ENCODE assay signal across 13 cellular contexts in the genomic region with DNA sequence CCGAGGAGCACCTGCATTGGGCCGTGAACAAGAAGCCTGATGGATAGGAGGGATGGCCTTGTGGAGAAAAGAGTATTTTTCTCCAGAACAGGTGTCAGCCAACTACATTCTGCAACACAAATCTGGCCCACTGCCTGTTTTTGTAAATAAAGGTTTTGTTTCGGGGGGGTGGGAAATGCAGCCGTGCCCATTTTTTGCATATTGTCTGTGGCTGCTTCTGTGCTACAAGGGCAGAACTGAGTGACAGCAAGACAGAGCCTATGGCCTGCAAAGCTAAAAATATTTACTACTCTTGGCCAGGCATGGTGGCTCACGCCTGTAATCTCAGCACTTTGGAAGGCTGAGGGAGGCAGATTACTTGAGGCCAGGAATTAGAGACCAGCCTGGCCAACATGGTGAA.
DNase-seq lines count a peak whose midpoint lies in the region; ATAC-seq, FAIRE-seq and TF ChIP-seq lines count a peak whose summit lies in the region.
"Had no signal": no experiment of that assay in that cellular context is flagged by ENCODE, and none has a peak within 500 bp of the region (broad histone marks: within the 10 kb centered on the region; RNA-seq: fewer than 3 reads in every experiment).

No MANE protein-coding gene starts in this region.

- DNase-seq in GM12878 (ENCODE audit: low read depth, low spot score): peak; percentile 27
- no peak for DNase-seq in NCI-H748 treated with DMSO at 0.1 percent for 48 hours (lab: John Stamatoyannopoulos, UW)
- no peak for DNase-seq in stimulated activated CD4-positive, alpha-beta T cell treated with anti-CD3 and anti-CD28 coated beads, Interleukin-4, amount 100 ng/mL, for 24 hours
- DNase-seq in psoas muscle: no peak
- DNase-seq in stimulated activated CD4-positive, alpha-beta T cell treated with anti-CD3 and anti-CD28 coated beads, Interleukin-2, amount 100 ng/mL, for 48 hours: no peak
- DNase-seq: CD4-positive, CD25-positive, alpha-beta regulatory T cell; NCI-H2227 treated with DMSO at 0.1 percent for 48 hours; trophoblast cell; WERI-Rb-1 had no signal

- H3K9ac ChIP-seq in GM12878 (ENCODE audit: control insufficient read depth, insufficient read depth, low read length): no peak overlapping the region

- peak; percentile 81 for FAIRE-seq in GM12878 (lab: Jason Lieb, UNC)

- RAD21 ChIA-PET in GM12878 (lab: Charles Lee; ENCODE audit: unreplicated experiment): no interaction called here

- no peaks in the 10 kb centered on the region for H3K36me3 ChIP-seq in GM12878 (ENCODE audit: control insufficient read depth in 2 of 2, insufficient read depth in 2 of 2, low read length in 1 of 2)
- no peaks in the 10 kb centered on the region for H3K36me3 ChIP-seq in psoas muscle (ENCODE audit: insufficient read depth in 1 of 2, low read depth in 1 of 2)
- H3K36me3 ChIP-seq: WERI-Rb-1 had no signal

- POLR2A ChIA-PET in GM12878 (lab: Charles Lee): no interaction called here

- TF ChIP-seq RAD21 in GM12878 (IDR thresholded peaks at IDR 0.05; ENCODE audit: insufficient read depth, low read depth, low read length): no peak

- SMC1A ChIA-PET in GM12878 (lab: Charles Lee; ENCODE audit: uncharacterized antibody, unreplicated experiment): no interaction called here

- no peaks in the 10 kb centered on the region for H4K20me1 ChIP-seq in GM12878 (ENCODE audit: control insufficient read depth, insufficient read depth)

- intact Hi-C loops in GM12878 (cut with micrococcal nuclease; ENCODE audit: unreplicated experiment) (no loop called here), psoas muscle (cut with DNase I) (no loop called here)

- H3K4me1 ChIP-seq in GM12878 (ENCODE audit: control insufficient read depth, insufficient read depth, low read length) (peaks cover 21% of the 10 kb centered on the region), psoas muscle (no peaks in the 10 kb centered on the region)

- CTCF ChIA-PET in GM12878 (lab: Yijun Ruan, JAX): no interaction called here

- H3K9me3 ChIP-seq in GM12878 (replicated peaks; ENCODE audit: control insufficient read depth, insufficient read depth, low read length) (no peaks in the 10 kb centered on the region), psoas muscle (no peaks in the 10 kb centered on the region)

- 18% methylated on average over 5 of the region's 5 CpGs for WGBS in GM12878 (ENCODE audit: insufficient coverage, insufficient replicate concordance, low lambda C conversion rate, missing lambda C conversion rate)
- WGBS in psoas muscle, 3 donors: 72 to 83% (median 80%) methylated on average over 5 of the region's 5 CpGs

- H2AFZ ChIP-seq in GM12878 (ENCODE audit: control insufficient read depth, low read depth, low read length): no peak overlapping the region

- ATAC-seq in GM18867 (IDR thresholded peaks at IDR 0.05; ENCODE audit: unreplicated experiment) (peak; percentile 75), GM21529 (IDR thresholded peaks at IDR 0.05; ENCODE audit: unreplicated experiment) (peak; percentile 73), HG03095 (IDR thresholded peaks at IDR 0.05; ENCODE audit: unreplicated experiment) (peak; percentile 74), GM12878 (peak; percentile 79), psoas muscle (no peak)
- ATAC-seq: sciatic nerve had no signal

- no peak for TF ChIP-seq CTCF in GM12878 (IDR thresholded peaks at IDR 0.05 in 2 of 3, conservative IDR thresholded peaks at IDR 0.05 in 1 of 3; ENCODE audit: control insufficient read depth in 2 of 3, extremely low read depth in 1 of 3, insufficient read depth in 1 of 3, low read depth in 3 of 3, low read length in 3 of 3)
- TF ChIP-seq CTCF in psoas muscle (IDR thresholded peaks at IDR 0.05): no peak

- in situ Hi-C loops in GM12878 (cut with MboI): no loop called here

- H3K79me2 ChIP-seq in GM12878 (ENCODE audit: control insufficient read depth, insufficient read depth, low read length): no peaks in the 10 kb centered on the region

- BruUV-seq in GM12878 (replicated peaks; lab: Mats Ljungman, UMichigan): no TSS peak

- no peak for TF ChIP-seq POLR2A in GM12878 (IDR thresholded peaks at IDR 0.05; ENCODE audit: low read depth, low read length)

- H3K4me2 ChIP-seq in GM12878 (ENCODE audit: control insufficient read depth, insufficient read depth): peak overlapping the region; percentile 64

- H3K27me3 ChIP-seq in GM12878 (replicated peaks in 1 of 2; ENCODE audit: control insufficient read depth in 2 of 2, insufficient read depth in 2 of 2, low read length in 1 of 2) (no peaks in the 10 kb centered on the region), psoas muscle (ENCODE audit: insufficient read depth in 3 of 3, low read length in 2 of 3) (no peaks in the 10 kb centered on the region)

- no peak for TF ChIP-seq EP300 in GM12878 (IDR thresholded peaks at IDR 0.05; ENCODE audit: borderline replicate concordance in 1 of 2, control insufficient read depth in 1 of 2, low read depth in 2 of 2, low read length in 2 of 2)

- H3K27ac ChIP-seq in GM12878 (ENCODE audit: control insufficient read depth, insufficient read depth): no peak overlapping the region
- no peak overlapping the region for H3K27ac ChIP-seq in psoas muscle
- H3K27ac ChIP-seq: WERI-Rb-1 had no signal

- peak overlapping the region; percentile 43 for H3K4me3 ChIP-seq in GM12878
- no peak overlapping the region for H3K4me3 ChIP-seq in psoas muscle

TF ChIP-seq in GM12878, 131 proteins besides CTCF, POLR2A, EP300 and RAD21:
- TF ChIP-seq, protein P1, sequence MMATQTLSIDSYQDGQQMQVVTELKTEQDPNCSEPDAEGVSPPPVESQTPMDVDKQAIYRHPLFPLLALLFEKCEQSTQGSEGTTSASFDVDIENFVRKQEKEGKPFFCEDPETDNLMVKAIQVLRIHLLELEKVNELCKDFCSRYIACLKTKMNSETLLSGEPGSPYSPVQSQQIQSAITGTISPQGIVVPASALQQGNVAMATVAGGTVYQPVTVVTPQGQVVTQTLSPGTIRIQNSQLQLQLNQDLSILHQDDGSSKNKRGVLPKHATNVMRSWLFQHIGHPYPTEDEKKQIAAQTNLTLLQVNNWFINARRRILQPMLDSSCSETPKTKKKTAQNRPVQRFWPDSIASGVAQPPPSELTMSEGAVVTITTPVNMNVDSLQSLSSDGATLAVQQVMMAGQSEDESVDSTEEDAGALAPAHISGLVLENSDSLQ (IDR thresholded peaks at IDR 0.05): peak; percentile 94
- TF ChIP-seq ZNF622 (IDR thresholded peaks at IDR 0.05) (no peak), RB1 (IDR thresholded peaks at IDR 0.05; ENCODE audit: borderline replicate concordance) (no peak), POU2F2 (IDR thresholded peaks at IDR 0.05; ENCODE audit: borderline replicate concordance, low read depth, low read length) (peak; percentile 61; the same call in 1 of the 3 replicates), RELA (IDR thresholded peaks at IDR 0.05; ENCODE audit: borderline replicate concordance, partially characterized antibody) (no peak)
- TF ChIP-seq, protein P2, sequence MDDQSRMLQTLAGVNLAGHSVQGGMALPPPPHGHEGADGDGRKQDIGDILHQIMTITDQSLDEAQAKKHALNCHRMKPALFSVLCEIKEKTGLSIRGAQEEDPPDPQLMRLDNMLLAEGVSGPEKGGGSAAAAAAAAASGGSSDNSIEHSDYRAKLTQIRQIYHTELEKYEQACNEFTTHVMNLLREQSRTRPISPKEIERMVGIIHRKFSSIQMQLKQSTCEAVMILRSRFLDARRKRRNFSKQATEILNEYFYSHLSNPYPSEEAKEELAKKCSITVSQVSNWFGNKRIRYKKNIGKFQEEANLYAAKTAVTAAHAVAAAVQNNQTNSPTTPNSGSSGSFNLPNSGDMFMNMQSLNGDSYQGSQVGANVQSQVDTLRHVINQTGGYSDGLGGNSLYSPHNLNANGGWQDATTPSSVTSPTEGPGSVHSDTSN (IDR thresholded peaks at IDR 0.05; ENCODE audit: insufficient replicate concordance, low read depth, low read length): peak; percentile 81

Comparison
In these comparisons a context has a peak if more than half of its experiments do, and no peak if none do; other contexts are left out.
1. ATAC-seq: peak in GM18867 (single experiment), GM21529 (single experiment), HG03095 (single experiment) and GM12878 (single experiment); none in psoas muscle (0 of 4).